Comparison of ENCODE assay signal across 20 cellular contexts in genomic region chr5:82754347-82754746, GRCh38.
"Had no signal": no experiment of that assay in that cellular context is flagged by ENCODE, and none has a peak within 500 bp of the region (broad histone marks: within the 10 kb centered on the region; RNA-seq: fewer than 3 reads in every experiment).

No MANE protein-coding gene starts in this region.

- H3K27me3 Mint-ChIP-seq: naive B cell; stimulated activated memory B cell treated with anti-CD40 and anti-IgM and Interleukin-4, amounts not matched to agents 10 μg/mL and 1 μg/mL and 100 μg/mL, for 72 hours had no signal

- DNase-seq: endodermal cell; erythroblast; foreskin keratinocyte; heart left ventricle; hypothalamus; kidney glomerular epithelial cell; mesendoderm; naive B cell; posterior cingulate gyrus; spleen; stimulated activated CD4-positive, alpha-beta T cell treated with anti-CD3 and anti-CD28 coated beads, Interleukin-15, amount 100 ng/mL, for 24 hours; stimulated activated CD4-positive, alpha-beta T cell treated with anti-CD3 and anti-CD28 coated beads, Interleukin-1b, Interleukin-23, amount 100 ng/mL, for 48 hours; stimulated activated CD4-positive, alpha-beta T cell treated with anti-CD3 and anti-CD28 coated beads, Interleukin-4, amount 100 ng/mL, for 24 hours; stomach; substantia nigra; transverse colon had no signal

- H3K27me3 ChIP-seq: foreskin keratinocyte, heart left ventricle, neutrophil, spleen, stomach, transverse colon had no signal

- H3K36me3 Mint-ChIP-seq: naive B cell; stimulated activated memory B cell treated with anti-CD40 and anti-IgM and Interleukin-4, amounts not matched to agents 10 μg/mL and 1 μg/mL and 100 μg/mL, for 72 hours had no signal

- H3K4me3 ChIP-seq: heart left ventricle, spleen, stomach, thoracic aorta, transverse colon had no signal

- H3K9me3 ChIP-seq: neutrophil, thoracic aorta, transverse colon had no signal

- ATAC-seq: foreskin keratinocyte, heart left ventricle, sciatic nerve had no signal

- H3K27ac ChIP-seq: foreskin keratinocyte, heart left ventricle, neutrophil, spleen, stomach, thoracic aorta, transverse colon had no signal

- H3K4me1 ChIP-seq: transverse colon had no signal

- H3K4me1 Mint-ChIP-seq: endodermal cell; stimulated activated memory B cell treated with anti-CD40 and anti-IgM and Interleukin-4, amounts not matched to agents 10 μg/mL and 1 μg/mL and 100 μg/mL, for 72 hours had no signal

- H3K4me3 Mint-ChIP-seq: endodermal cell; naive B cell; stimulated activated memory B cell treated with anti-CD40 and anti-IgM and Interleukin-4, amounts not matched to agents 10 μg/mL and 1 μg/mL and 100 μg/mL, for 72 hours had no signal

- H3K27ac Mint-ChIP-seq: endodermal cell; stimulated activated memory B cell treated with anti-CD40 and anti-IgM and Interleukin-4, amounts not matched to agents 10 μg/mL and 1 μg/mL and 100 μg/mL, for 72 hours had no signal

- H3K36me3 ChIP-seq: heart left ventricle, neutrophil, spleen, stomach, thoracic aorta, transverse colon had no signal
